In genomic region chrX:108412783-108413182, GRCh38 we compare ENCODE assay signal across 21 cellular contexts. TPM values are rescaled to one million over a fixed set of nuclear protein-coding genes. Genes with fewer than 3 reads are reported as not detected.
"Had no signal": no experiment of that assay in that cellular context is flagged by ENCODE, and none has a peak within 500 bp of the region (broad histone marks: within the 10 kb centered on the region; RNA-seq: fewer than 3 reads in every experiment).

No MANE protein-coding gene starts in this region.

- ATAC-seq: effector memory CD8-positive, alpha-beta T cell; heart left ventricle; left colon; left ventricle myocardium superior; stimulated activated naive B cell treated with anti-CD40 and anti-IgM and Interleukin-4, amounts not matched to agents 10 μg/mL and 1 μg/mL and 100 μg/mL, for 72 hours; stimulated activated naive CD8-positive, alpha-beta T cell treated with anti-CD3 and anti-CD28 coated beads, Interleukin-15, amount 100 ng/mL, for 72 hours had no signal

- H3K27ac ChIP-seq: heart left ventricle, neutrophil, right atrium auricular region, sigmoid colon, testis, tibial nerve had no signal

- H3K36me3 ChIP-seq: heart left ventricle, neutrophil, right atrium auricular region, sigmoid colon, tibial nerve had no signal

- H3K4me3 Mint-ChIP-seq: dendritic cell treated with granulocyte-macrophage colony-stimulating factor and Interleukin-4, amounts not matched to agents 40 ng/mL and 50 ng/mL, for 4 days; effector memory CD8-positive, alpha-beta T cell; naive B cell; stimulated activated naive B cell treated with anti-CD40 and anti-IgM and Interleukin-4, amounts not matched to agents 10 μg/mL and 1 μg/mL and 100 μg/mL, for 72 hours; stimulated activated naive CD8-positive, alpha-beta T cell treated with anti-CD3 and anti-CD28 coated beads, Interleukin-15, amount 100 ng/mL, for 72 hours had no signal

- H3K36me3 Mint-ChIP-seq: naive B cell; stimulated activated naive B cell treated with anti-CD40 and anti-IgM and Interleukin-4, amounts not matched to agents 10 μg/mL and 1 μg/mL and 100 μg/mL, for 72 hours had no signal

- H3K9me3 ChIP-seq: heart left ventricle, neutrophil, right atrium auricular region, sigmoid colon, testis, tibial nerve had no signal

- H3K27me3 Mint-ChIP-seq: dendritic cell treated with granulocyte-macrophage colony-stimulating factor and Interleukin-4, amounts not matched to agents 40 ng/mL and 50 ng/mL, for 4 days; effector memory CD8-positive, alpha-beta T cell; naive B cell; stimulated activated naive B cell treated with anti-CD40 and anti-IgM and Interleukin-4, amounts not matched to agents 10 μg/mL and 1 μg/mL and 100 μg/mL, for 72 hours; stimulated activated naive CD8-positive, alpha-beta T cell treated with anti-CD3 and anti-CD28 coated beads, Interleukin-15, amount 100 ng/mL, for 72 hours had no signal

- H3K27me3 ChIP-seq: neutrophil, right atrium auricular region, sigmoid colon, testis had no signal

- H3K9me3 Mint-ChIP-seq: dendritic cell treated with granulocyte-macrophage colony-stimulating factor and Interleukin-4, amounts not matched to agents 40 ng/mL and 50 ng/mL, for 4 days; effector memory CD8-positive, alpha-beta T cell; naive B cell; stimulated activated naive B cell treated with anti-CD40 and anti-IgM and Interleukin-4, amounts not matched to agents 10 μg/mL and 1 μg/mL and 100 μg/mL, for 72 hours; stimulated activated naive CD8-positive, alpha-beta T cell treated with anti-CD3 and anti-CD28 coated beads, Interleukin-15, amount 100 ng/mL, for 72 hours had no signal

- H3K4me3 ChIP-seq: heart left ventricle, lung, right atrium auricular region, sigmoid colon, skin epidermis, testis, tibial nerve had no signal

- H3K4me1 ChIP-seq: heart left ventricle, right atrium auricular region, sigmoid colon, testis, tibial nerve had no signal

- DNase-seq: effector memory CD8-positive, alpha-beta T cell; heart left ventricle; hippocampal formation; left colon; left ventricle myocardium superior; mesenchymal stem cell; naive B cell; posterior cingulate gyrus; sigmoid colon; stimulated activated CD4-positive, alpha-beta T cell treated with anti-CD3 and anti-CD28 coated beads, Interleukin-2, amount 100 ng/mL, for 24 hours; stimulated activated CD4-positive, alpha-beta T cell treated with anti-CD3 and anti-CD28 coated beads, Interleukin-4, amount 100 ng/mL, for 4 hours; stimulated activated naive B cell treated with anti-CD40 and anti-IgM and Interleukin-4, amounts not matched to agents 10 μg/mL and 1 μg/mL and 100 μg/mL, for 72 hours; stimulated activated naive CD8-positive, alpha-beta T cell treated with anti-CD3 and anti-CD28 coated beads, Interleukin-15, amount 100 ng/mL, for 72 hours; testis had no signal

- H3K27ac Mint-ChIP-seq: dendritic cell treated with granulocyte-macrophage colony-stimulating factor and Interleukin-4, amounts not matched to agents 40 ng/mL and 50 ng/mL, for 4 days; effector memory CD8-positive, alpha-beta T cell; naive B cell; stimulated activated naive B cell treated with anti-CD40 and anti-IgM and Interleukin-4, amounts not matched to agents 10 μg/mL and 1 μg/mL and 100 μg/mL, for 72 hours; stimulated activated naive CD8-positive, alpha-beta T cell treated with anti-CD3 and anti-CD28 coated beads, Interleukin-15, amount 100 ng/mL, for 72 hours had no signal

- H3K4me1 Mint-ChIP-seq: naive B cell; stimulated activated naive B cell treated with anti-CD40 and anti-IgM and Interleukin-4, amounts not matched to agents 10 μg/mL and 1 μg/mL and 100 μg/mL, for 72 hours; stimulated activated naive CD8-positive, alpha-beta T cell treated with anti-CD3 and anti-CD28 coated beads, Interleukin-15, amount 100 ng/mL, for 72 hours had no signal

RNA-seq across cellular contexts. Expression of gene COL4A6, which starts 25.4 kb away (rescaled TPM):
- total RNA-seq: osteoblast had no signal
